Comparison of ENCODE assay signal across 8 cellular contexts in genomic region chr14:21092147-21093011, GRCh38. TPM values are rescaled to one million over a fixed set of nuclear protein-coding genes. Genes with fewer than 3 reads are reported as not detected.
DNase-seq lines count a peak whose midpoint lies in the region; ATAC-seq, FAIRE-seq and TF ChIP-seq lines count a peak whose summit lies in the region.

No MANE protein-coding gene starts in this region.

- DNase-seq in BJ (ENCODE audit: low read depth) (no peak), RCC 7860 (ENCODE audit: low spot score) (peak; percentile 20), fibroblast of villous mesenchyme (ENCODE audit: low read depth) (peak; percentile 72), omental fat pad (ENCODE audit: low spot score) (peak; percentile 65), thyroid gland (peak; percentile 94 to 95)
- peak; percentile 85 to 91 for DNase-seq in activated T-helper 1 cell treated with anti-CD3 and anti-CD28 coated beads, Interleukin-2, amount 50 U/mL, for 16 hours (ENCODE audit: low read depth in 1 of 2, low spot score in 1 of 2)

- H3K9me3 ChIP-seq in thyroid gland = no peaks in the 10 kb centered on the region

- H3K36me3 ChIP-seq in BJ (ENCODE audit: control insufficient read depth, insufficient read depth, low read length) (peaks cover 7% of the 10 kb centered on the region), thyroid gland (peaks cover 11 to 15% of the 10 kb centered on the region in 2 donors)

- peak in 1 of 2 donors; percentile 85 for TF ChIP-seq POLR2A in thyroid gland (IDR thresholded peaks at IDR 0.05)

- H3K27me3 ChIP-seq in BJ (ENCODE audit: control insufficient read depth, insufficient read depth, low read length) (no peaks in the 10 kb centered on the region), thyroid gland (no peaks in the 10 kb centered on the region)

- peaks cover 34 to 55% of the 10 kb centered on the region in 2 donors for H3K4me1 ChIP-seq in thyroid gland

- POLR2A ChIA-PET in BJ (lab: Charles Lee) = interaction anchor here (1.0 kb wide), 1 partner anchor 24 kb away, joined by 3 read pairs; no protein-coding TSS in a partner anchor

- CTCF ChIA-PET in BJ (lab: Yijun Ruan, JAX) = interaction anchor here (0.6 to 7.8 kb wide), 32 partner anchors 8 to 730 kb away, joined by 3 to 202 read pairs (median 5); partner anchors contain the start of genes ARHGEF40, RNASE13, RNASE8 and SLC39A2

- FAIRE-seq in RCC 7860 (lab: Jason Lieb, UNC) = no peak

- intact Hi-C loops in thyroid gland (cut with DNase I) = loop anchor here (2.0 to 5.0 kb wide), 2 partner anchors 24 to 75 kb away; no protein-coding TSS in a partner anchor

- WGBS in thyroid gland, 2 donors = 36 to 43% methylated on average over 20 to 41 of the region's 70 CpGs

- H3K4me3 ChIP-seq in BJ (ENCODE audit: low read depth, low read length) = no peak overlapping the region
- H3K4me3 ChIP-seq in fibroblast of villous mesenchyme (ENCODE audit: low read depth, low read length) = no peak overlapping the region
- H3K4me3 ChIP-seq in thyroid gland (replicated peaks in 1 of 3) = peak overlapping the region in 1 of 3 donors; percentile 11

- ATAC-seq in GM18909 (IDR thresholded peaks at IDR 0.05; ENCODE audit: poor library complexity, unreplicated experiment) (peak; percentile 89), HG03159 (IDR thresholded peaks at IDR 0.05; ENCODE audit: unreplicated experiment) (peak; percentile 76), omental fat pad (ENCODE audit: low FRiP score) (peak; percentile 83)

- H3K27ac ChIP-seq in thyroid gland = peak overlapping the region; percentile 83 to 98 (median 96)

- TF ChIP-seq CTCF in BJ (IDR thresholded peaks at IDR 0.05; ENCODE audit: insufficient read depth, low read depth, low read length) (peak; percentile 100), fibroblast of villous mesenchyme (IDR thresholded peaks at IDR 0.05; ENCODE audit: insufficient read depth, low read depth, low read length) (peak; percentile 100), omental fat pad (IDR thresholded peaks at IDR 0.05) (peak; percentile 100), thyroid gland (IDR thresholded peaks at IDR 0.05) (peak; percentile 99 to 100 (median 100))

RNA-seq across cellular contexts. Expression of gene ZNF219, which starts 6.1 kb away (rescaled TPM):
- polyA plus RNA-seq in BJ (2011; rRNA removed) = 10.5 and 12.2 TPM in 2 replicates
- 3.9 and 6.1 TPM in 2 replicates for polyA minus RNA-seq in BJ (2011; rRNA and poly(A)+ RNA removed)
- 1.7 and 2.6 TPM in 2 replicates for total RNA-seq in fibroblast of villous mesenchyme
- total RNA-seq in omental fat pad = 10 to 100 TPM; 19.2 to 56.3 (median 38.1) TPM
- total RNA-seq in thyroid gland = 10 to 100 TPM; 53.6 to 82.7 (median 67.3) TPM

RNA-seq across cellular contexts. Expression of gene TMEM253, which starts 8.5 kb away (rescaled TPM):
- 0.55 and 0.75 TPM in 2 replicates for polyA plus RNA-seq in BJ (2011; rRNA removed)
- 0.14 TPM in 1 of 2 replicates, not detected in the other for polyA minus RNA-seq in BJ (2011; rRNA and poly(A)+ RNA removed)
- total RNA-seq in fibroblast of villous mesenchyme (0.64 TPM in 1 of 2 replicates, not detected in the other), omental fat pad (1 to 10 TPM in 1 of 4 donors, under 1 TPM in 1, not detected in 2; 0.75 to 2.4 TPM), thyroid gland (1 to 10 TPM in 2 of 4 donors, under 1 TPM in 1, not detected in 1; 0.81 to 3.1 (median 2.8) TPM)

RNA-seq across cellular contexts. Expression of gene ARHGEF40, which starts 22.3 kb away (rescaled TPM):
- polyA plus RNA-seq in BJ (2011; rRNA removed) = 40.4 and 62.7 TPM in 2 replicates
- polyA minus RNA-seq in BJ (2011; rRNA and poly(A)+ RNA removed) = 38.1 and 59.2 TPM in 2 replicates
- total RNA-seq in fibroblast of villous mesenchyme (39.6 and 45.3 TPM in 2 replicates), omental fat pad (10 to 100 TPM; 30.0 to 91.3 (median 40.6) TPM), thyroid gland (10 to 100 TPM; 28.1 to 44.8 (median 43.4) TPM)

RNA-seq across cellular contexts. Expression of gene RNASE8, which starts 34.8 kb away (rescaled TPM):
- not detected in 2 replicates for polyA plus RNA-seq in BJ (2011; rRNA removed)
- polyA minus RNA-seq in BJ (2011; rRNA and poly(A)+ RNA removed) = not detected in 2 replicates
- total RNA-seq in fibroblast of villous mesenchyme (not detected in 2 replicates), omental fat pad (not detected), thyroid gland (not detected)

RNA-seq across cellular contexts. Expression of gene RNASE7, which starts 50.2 kb away (rescaled TPM):
- polyA plus RNA-seq in BJ (2011; rRNA removed) = not detected in 2 replicates
- polyA minus RNA-seq in BJ (2011; rRNA and poly(A)+ RNA removed) = not detected in 2 replicates
- not detected in 2 replicates for total RNA-seq in fibroblast of villous mesenchyme
- not detected for total RNA-seq in omental fat pad
- total RNA-seq in thyroid gland = not detected
